In genomic region chr17:75904749-75905521, GRCh38 we compare ENCODE assay signal across 1 cellular context.
TF ChIP-seq lines count a peak whose summit lies in the region.

TSS of gene MRPL38 (minus strand) at chr17:75904884. CDS start at chr17:75904875, 9 bp downstream.

TF ChIP-seq in HepG2, 621 proteins besides CTCF, POLR2A, EP300 and RAD21 (continued from another document and continues in another):
- TF ChIP-seq GMEB1 (CRISPR knock-in tag; IDR thresholded peaks at IDR 0.05; ENCODE audit: borderline replicate concordance) (peak; percentile 91), ZNF839 (CRISPR knock-in tag; IDR thresholded peaks at IDR 0.05; ENCODE audit: borderline replicate concordance) (peak; percentile 88; the same call in 1 of the 2 replicates), PHF8 (CRISPR knock-in tag; IDR thresholded peaks at IDR 0.05) (peak; percentile 78), ZBTB20 (CRISPR knock-in tag; IDR thresholded peaks at IDR 0.05; ENCODE audit: borderline replicate concordance, low read depth) (peak; percentile 82; the same call in 1 of the 2 replicates), YY1 (IDR thresholded peaks at IDR 0.05; ENCODE audit: insufficient read depth, insufficient replicate concordance, low read depth, low read length) (peak; percentile 98), ZBTB38 (CRISPR knock-in tag; IDR thresholded peaks at IDR 0.05) (peak; percentile 98), PAXIP1 (CRISPR knock-in tag; conservative IDR thresholded peaks at IDR 0.05) (peak; percentile 90), ZNF484 (CRISPR knock-in tag; IDR thresholded peaks at IDR 0.05; ENCODE audit: borderline replicate concordance, low read depth) (no peak), ZNF644 (CRISPR knock-in tag; IDR thresholded peaks at IDR 0.05; ENCODE audit: low read depth) (no peak), CREM (IDR thresholded peaks at IDR 0.05) (no peak; the same call in 1 of the 2 replicates), CREM (CRISPR knock-in tag; IDR thresholded peaks at IDR 0.05) (no peak), ATF6 (CRISPR knock-in tag; conservative IDR thresholded peaks at IDR 0.05) (peak; percentile 95), TRIM24 (CRISPR knock-in tag; IDR thresholded peaks at IDR 0.05) (no peak), ZNF501 (CRISPR knock-in tag; IDR thresholded peaks at IDR 0.05) (peak; percentile 98), SOX6 (IDR thresholded peaks at IDR 0.05) (no peak), SOX6 (CRISPR knock-in tag; IDR thresholded peaks at IDR 0.05) (peak; percentile 92), KDM1A (CRISPR knock-in tag; IDR thresholded peaks at IDR 0.05) (no peak; the same call in 1 of the 2 replicates), ZNF549 (CRISPR knock-in tag; IDR thresholded peaks at IDR 0.05) (no peak), SMARCC2 (IDR thresholded peaks at IDR 0.05) (no peak), ZNF280B (CRISPR knock-in tag; IDR thresholded peaks at IDR 0.05; ENCODE audit: borderline replicate concordance) (peak; percentile 88), HOXA9 (CRISPR knock-in tag; IDR thresholded peaks at IDR 0.05; ENCODE audit: borderline replicate concordance) (no peak), KDM6A (CRISPR knock-in tag; IDR thresholded peaks at IDR 0.05; ENCODE audit: low read depth) (no peak), ZNF788 (CRISPR knock-in tag; IDR thresholded peaks at IDR 0.05; ENCODE audit: borderline replicate concordance) (peak; percentile 98; the same call in 1 of the 2 replicates), ZNF569 (CRISPR knock-in tag; IDR thresholded peaks at IDR 0.05; ENCODE audit: borderline replicate concordance) (no peak; the same call in 1 of the 2 replicates), MZF1 (CRISPR knock-in tag; IDR thresholded peaks at IDR 0.05; ENCODE audit: borderline replicate concordance) (no peak), FOXM1 (CRISPR knock-in tag; IDR thresholded peaks at IDR 0.05) (no peak), ATF3 (CRISPR knock-in tag; IDR thresholded peaks at IDR 0.05) (peak; percentile 59; the same call in 1 of the 2 replicates), RNF219 (CRISPR knock-in tag; IDR thresholded peaks at IDR 0.05) (no peak; the same call in 1 of the 2 replicates), NPAS2 (CRISPR knock-in tag; IDR thresholded peaks at IDR 0.05; ENCODE audit: borderline replicate concordance) (no peak), ZNF615 (CRISPR knock-in tag; IDR thresholded peaks at IDR 0.05; ENCODE audit: borderline replicate concordance) (peak; percentile 78; the same call in 1 of the 2 replicates), ZNF570 (CRISPR knock-in tag; IDR thresholded peaks at IDR 0.05; ENCODE audit: borderline replicate concordance) (no peak), BRD4 (CRISPR knock-in tag; IDR thresholded peaks at IDR 0.05) (peak; percentile 91), JUN (CRISPR knock-in tag; IDR thresholded peaks at IDR 0.05) (no peak), ZNF292 (CRISPR knock-in tag; IDR thresholded peaks at IDR 0.05; ENCODE audit: borderline replicate concordance, low read depth) (peak; percentile 67; the same call in 1 of the 2 replicates), BORCS8-MEF2B (CRISPR knock-in tag; IDR thresholded peaks at IDR 0.05) (peak; percentile 97), THAP8 (CRISPR knock-in tag; IDR thresholded peaks at IDR 0.05; ENCODE audit: borderline replicate concordance) (no peak; the same call in 1 of the 2 replicates), MIXL1 (CRISPR knock-in tag; IDR thresholded peaks at IDR 0.05) (peak; percentile 78), HNRNPUL1 (IDR thresholded peaks at IDR 0.05; ENCODE audit: low read depth, low read length) (no peak; the same call in 1 of the 2 replicates), MAFF (IDR thresholded peaks at IDR 0.05; ENCODE audit: low read depth, low read length) (no peak)
- TF ChIP-seq, protein P1, sequence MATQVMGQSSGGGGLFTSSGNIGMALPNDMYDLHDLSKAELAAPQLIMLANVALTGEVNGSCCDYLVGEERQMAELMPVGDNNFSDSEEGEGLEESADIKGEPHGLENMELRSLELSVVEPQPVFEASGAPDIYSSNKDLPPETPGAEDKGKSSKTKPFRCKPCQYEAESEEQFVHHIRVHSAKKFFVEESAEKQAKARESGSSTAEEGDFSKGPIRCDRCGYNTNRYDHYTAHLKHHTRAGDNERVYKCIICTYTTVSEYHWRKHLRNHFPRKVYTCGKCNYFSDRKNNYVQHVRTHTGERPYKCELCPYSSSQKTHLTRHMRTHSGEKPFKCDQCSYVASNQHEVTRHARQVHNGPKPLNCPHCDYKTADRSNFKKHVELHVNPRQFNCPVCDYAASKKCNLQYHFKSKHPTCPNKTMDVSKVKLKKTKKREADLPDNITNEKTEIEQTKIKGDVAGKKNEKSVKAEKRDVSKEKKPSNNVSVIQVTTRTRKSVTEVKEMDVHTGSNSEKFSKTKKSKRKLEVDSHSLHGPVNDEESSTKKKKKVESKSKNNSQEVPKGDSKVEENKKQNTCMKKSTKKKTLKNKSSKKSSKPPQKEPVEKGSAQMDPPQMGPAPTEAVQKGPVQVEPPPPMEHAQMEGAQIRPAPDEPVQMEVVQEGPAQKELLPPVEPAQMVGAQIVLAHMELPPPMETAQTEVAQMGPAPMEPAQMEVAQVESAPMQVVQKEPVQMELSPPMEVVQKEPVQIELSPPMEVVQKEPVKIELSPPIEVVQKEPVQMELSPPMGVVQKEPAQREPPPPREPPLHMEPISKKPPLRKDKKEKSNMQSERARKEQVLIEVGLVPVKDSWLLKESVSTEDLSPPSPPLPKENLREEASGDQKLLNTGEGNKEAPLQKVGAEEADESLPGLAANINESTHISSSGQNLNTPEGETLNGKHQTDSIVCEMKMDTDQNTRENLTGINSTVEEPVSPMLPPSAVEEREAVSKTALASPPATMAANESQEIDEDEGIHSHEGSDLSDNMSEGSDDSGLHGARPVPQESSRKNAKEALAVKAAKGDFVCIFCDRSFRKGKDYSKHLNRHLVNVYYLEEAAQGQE (IDR thresholded peaks at IDR 0.05; ENCODE audit: borderline replicate concordance in 1 of 2, low read depth in 1 of 2, low read length in 2 of 2) = peak in 1 of 2 experiments; percentile 38; a peak in 1 of 4 replicates
- TF ChIP-seq, protein P2, sequence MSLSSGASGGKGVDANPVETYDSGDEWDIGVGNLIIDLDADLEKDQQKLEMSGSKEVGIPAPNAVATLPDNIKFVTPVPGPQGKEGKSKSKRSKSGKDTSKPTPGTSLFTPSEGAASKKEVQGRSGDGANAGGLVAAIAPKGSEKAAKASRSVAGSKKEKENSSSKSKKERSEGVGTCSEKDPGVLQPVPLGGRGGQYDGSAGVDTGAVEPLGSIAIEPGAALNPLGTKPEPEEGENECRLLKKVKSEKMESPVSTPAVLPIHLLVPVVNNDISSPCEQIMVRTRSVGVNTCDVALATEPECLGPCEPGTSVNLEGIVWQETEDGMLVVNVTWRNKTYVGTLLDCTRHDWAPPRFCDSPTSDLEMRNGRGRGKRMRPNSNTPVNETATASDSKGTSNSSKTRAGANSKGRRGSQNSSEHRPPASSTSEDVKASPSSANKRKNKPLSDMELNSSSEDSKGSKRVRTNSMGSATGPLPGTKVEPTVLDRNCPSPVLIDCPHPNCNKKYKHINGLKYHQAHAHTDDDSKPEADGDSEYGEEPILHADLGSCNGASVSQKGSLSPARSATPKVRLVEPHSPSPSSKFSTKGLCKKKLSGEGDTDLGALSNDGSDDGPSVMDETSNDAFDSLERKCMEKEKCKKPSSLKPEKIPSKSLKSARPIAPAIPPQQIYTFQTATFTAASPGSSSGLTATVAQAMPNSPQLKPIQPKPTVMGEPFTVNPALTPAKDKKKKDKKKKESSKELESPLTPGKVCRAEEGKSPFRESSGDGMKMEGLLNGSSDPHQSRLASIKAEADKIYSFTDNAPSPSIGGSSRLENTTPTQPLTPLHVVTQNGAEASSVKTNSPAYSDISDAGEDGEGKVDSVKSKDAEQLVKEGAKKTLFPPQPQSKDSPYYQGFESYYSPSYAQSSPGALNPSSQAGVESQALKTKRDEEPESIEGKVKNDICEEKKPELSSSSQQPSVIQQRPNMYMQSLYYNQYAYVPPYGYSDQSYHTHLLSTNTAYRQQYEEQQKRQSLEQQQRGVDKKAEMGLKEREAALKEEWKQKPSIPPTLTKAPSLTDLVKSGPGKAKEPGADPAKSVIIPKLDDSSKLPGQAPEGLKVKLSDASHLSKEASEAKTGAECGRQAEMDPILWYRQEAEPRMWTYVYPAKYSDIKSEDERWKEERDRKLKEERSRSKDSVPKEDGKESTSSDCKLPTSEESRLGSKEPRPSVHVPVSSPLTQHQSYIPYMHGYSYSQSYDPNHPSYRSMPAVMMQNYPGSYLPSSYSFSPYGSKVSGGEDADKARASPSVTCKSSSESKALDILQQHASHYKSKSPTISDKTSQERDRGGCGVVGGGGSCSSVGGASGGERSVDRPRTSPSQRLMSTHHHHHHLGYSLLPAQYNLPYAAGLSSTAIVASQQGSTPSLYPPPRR (CRISPR knock-in tag; IDR thresholded peaks at IDR 0.05; ENCODE audit: borderline replicate concordance) = peak; percentile 74; the same call in 1 of the 2 replicates
